Comparison of ENCODE assay signal across 8 cellular contexts in the genomic region with DNA sequence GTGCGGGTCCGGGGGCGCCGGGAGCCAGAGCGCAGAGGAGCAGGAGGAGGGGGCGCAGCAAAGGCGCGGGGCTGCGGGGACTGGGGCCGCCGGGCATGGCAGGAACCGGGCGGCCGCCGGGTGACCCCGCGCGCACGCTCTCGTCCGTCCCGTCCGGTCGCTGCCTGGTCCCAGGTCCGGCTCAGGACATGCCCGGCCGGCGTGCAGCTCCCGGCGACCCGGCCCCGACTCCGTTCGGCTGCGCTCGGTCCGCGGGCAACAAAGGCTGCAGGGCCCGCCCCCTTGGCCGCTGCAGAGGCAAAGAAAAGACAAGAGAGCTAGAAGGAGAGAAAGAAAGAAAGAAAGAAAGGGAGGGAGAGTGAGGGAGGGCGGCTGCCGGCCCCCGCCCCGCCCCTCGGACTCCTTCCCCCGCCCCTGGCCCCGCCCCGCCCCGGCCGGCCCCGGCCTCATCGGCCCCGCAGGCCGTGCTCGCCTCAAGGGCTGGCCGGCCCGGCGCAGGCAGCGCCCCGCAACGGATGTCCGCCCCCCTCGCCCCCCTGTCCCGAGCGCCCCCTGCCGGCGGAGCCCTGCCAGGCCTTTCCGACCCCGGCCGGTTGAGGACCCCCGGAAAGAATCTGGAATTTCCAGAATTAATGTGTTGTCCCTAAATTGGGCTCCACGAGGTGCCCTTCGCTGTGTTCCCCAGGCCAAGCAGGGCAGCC. TPM values are rescaled to one million over a fixed set of nuclear protein-coding genes. Genes with fewer than 3 reads are reported as not detected.
DNase-seq lines count a peak whose midpoint lies in the region; ATAC-seq and TF ChIP-seq lines count a peak whose summit lies in the region.

A gene with protein sequence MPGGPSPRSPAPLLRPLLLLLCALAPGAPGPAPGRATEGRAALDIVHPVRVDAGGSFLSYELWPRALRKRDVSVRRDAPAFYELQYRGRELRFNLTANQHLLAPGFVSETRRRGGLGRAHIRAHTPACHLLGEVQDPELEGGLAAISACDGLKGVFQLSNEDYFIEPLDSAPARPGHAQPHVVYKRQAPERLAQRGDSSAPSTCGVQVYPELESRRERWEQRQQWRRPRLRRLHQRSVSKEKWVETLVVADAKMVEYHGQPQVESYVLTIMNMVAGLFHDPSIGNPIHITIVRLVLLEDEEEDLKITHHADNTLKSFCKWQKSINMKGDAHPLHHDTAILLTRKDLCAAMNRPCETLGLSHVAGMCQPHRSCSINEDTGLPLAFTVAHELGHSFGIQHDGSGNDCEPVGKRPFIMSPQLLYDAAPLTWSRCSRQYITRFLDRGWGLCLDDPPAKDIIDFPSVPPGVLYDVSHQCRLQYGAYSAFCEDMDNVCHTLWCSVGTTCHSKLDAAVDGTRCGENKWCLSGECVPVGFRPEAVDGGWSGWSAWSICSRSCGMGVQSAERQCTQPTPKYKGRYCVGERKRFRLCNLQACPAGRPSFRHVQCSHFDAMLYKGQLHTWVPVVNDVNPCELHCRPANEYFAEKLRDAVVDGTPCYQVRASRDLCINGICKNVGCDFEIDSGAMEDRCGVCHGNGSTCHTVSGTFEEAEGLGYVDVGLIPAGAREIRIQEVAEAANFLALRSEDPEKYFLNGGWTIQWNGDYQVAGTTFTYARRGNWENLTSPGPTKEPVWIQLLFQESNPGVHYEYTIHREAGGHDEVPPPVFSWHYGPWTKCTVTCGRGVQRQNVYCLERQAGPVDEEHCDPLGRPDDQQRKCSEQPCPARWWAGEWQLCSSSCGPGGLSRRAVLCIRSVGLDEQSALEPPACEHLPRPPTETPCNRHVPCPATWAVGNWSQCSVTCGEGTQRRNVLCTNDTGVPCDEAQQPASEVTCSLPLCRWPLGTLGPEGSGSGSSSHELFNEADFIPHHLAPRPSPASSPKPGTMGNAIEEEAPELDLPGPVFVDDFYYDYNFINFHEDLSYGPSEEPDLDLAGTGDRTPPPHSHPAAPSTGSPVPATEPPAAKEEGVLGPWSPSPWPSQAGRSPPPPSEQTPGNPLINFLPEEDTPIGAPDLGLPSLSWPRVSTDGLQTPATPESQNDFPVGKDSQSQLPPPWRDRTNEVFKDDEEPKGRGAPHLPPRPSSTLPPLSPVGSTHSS (N-terminal part only) (minus strand): TSS at position 341 of the 701 bp plus-strand sequence. CDS start 244 bp downstream, at position 97.

- peak within 1 kb of the TSS; percentile 89 for H3K4me3 ChIP-seq in RWPE2 (ENCODE audit: severe bottlenecking)
- peak within 1 kb of the TSS; percentile 67 to 74 (median 71) for H3K4me3 ChIP-seq in tibial nerve

- peak within 1 kb of the TSS; percentile 34 for H3K27ac ChIP-seq in RWPE2 (ENCODE audit: poor library complexity, severe bottlenecking)
- H3K27ac ChIP-seq in tibial nerve, result peak within 1 kb of the TSS; percentile 81 to 91 (median 84)

- peak in 1 of 2 donors; percentile 26 for TF ChIP-seq POLR2A in tibial nerve (IDR thresholded peaks at IDR 0.05)

- TF ChIP-seq CTCF in RWPE2 (IDR thresholded peaks at IDR 0.05; ENCODE audit: poor library complexity, severe bottlenecking), result peak; percentile 98
- TF ChIP-seq CTCF in tibial nerve (IDR thresholded peaks at IDR 0.05), result peak; percentile 72 to 86 (median 81)

- TF ChIP-seq EP300 in tibial nerve (IDR thresholded peaks at IDR 0.05), result peak in 1 of 2 donors; percentile 23

- H3K4me1 ChIP-seq in RWPE2 (ENCODE audit: insufficient read depth, poor library complexity, severe bottlenecking), result peaks cover 5% of the 10 kb centered on the region
- peaks cover 0 to 23% (median 8%) of the 10 kb centered on the region in 4 donors for H3K4me1 ChIP-seq in tibial nerve

- H3K9me3 ChIP-seq in RWPE2 (ENCODE audit: severe bottlenecking), result no peaks in the 10 kb centered on the region
- H3K9me3 ChIP-seq in tibial nerve, result peaks cover 0 to 8% (median 0%) of the 10 kb centered on the region in 4 donors

- WGBS in tibial nerve, 2 donors, result 0% methylated on average over 47 to 56 of the region's 73 CpGs

- no peaks in the 10 kb centered on the region for H3K27me3 ChIP-seq in RWPE2 (ENCODE audit: insufficient read depth, poor library complexity, severe bottlenecking)
- no peaks in the 10 kb centered on the region for H3K27me3 ChIP-seq in tibial nerve

- H3K36me3 ChIP-seq in RWPE2 (ENCODE audit: low read depth) (no peaks in the 10 kb centered on the region), tibial nerve (no peaks in the 10 kb centered on the region)

- DNase-seq in DMS 273 (lab: John Stamatoyannopoulos, UW; ENCODE audit: unreplicated experiment) (peak; percentile 71), DMS 273 treated with DMSO at 0.1 percent for 48 hours (lab: John Stamatoyannopoulos, UW) (no peak), RWPE2 (ENCODE audit: low spot score) (no peak), glomerular endothelial cell (ENCODE audit: extremely low read depth, low read depth, low spot score) (no peak), nucleus accumbens (lab: John Stamatoyannopoulos, UW) (peak in 43 of 56 donors; percentile 12 to 78 (median 41)), tibial nerve (ENCODE audit: low spot score in 2 of 2) (peak; percentile 42 to 54)
- DNase-seq in activated naive CD4-positive, alpha-beta T cell treated with anti-CD3 and anti-CD28 coated beads, Interleukin-2, amount 50 U/mL, for 16 hours, result peak; percentile 44

- ATAC-seq in HG02943 (IDR thresholded peaks at IDR 0.05; ENCODE audit: low read depth, unreplicated experiment) (peak; percentile 56), RWPE2 (ENCODE audit: low read depth) (peak; percentile 83)

RNA-seq across cellular contexts. Expression of the gene that starts here (rescaled TPM):
- total RNA-seq in glomerular endothelial cell (83.0 and 105 TPM in 2 replicates), tibial nerve (10 to 100 TPM; 10.7 to 26.4 (median 18.5) TPM)

Comparison
In these comparisons a context has a peak if more than half of its experiments do, and no peak if none do; other contexts are left out.
1. DNase-seq: peak in DMS 273 (single experiment), activated naive CD4-positive, alpha-beta T cell treated with anti-CD3 and anti-CD28 coated beads, Interleukin-2, amount 50 U/mL, for 16 hours (single experiment), nucleus accumbens (43 of 56) and tibial nerve (2 of 2); none in DMS 273 treated with DMSO at 0.1 percent for 48 hours (single experiment), RWPE2 (single experiment) and glomerular endothelial cell (single experiment).